ENCODE assay signal across 13 cellular contexts in the genomic region with DNA sequence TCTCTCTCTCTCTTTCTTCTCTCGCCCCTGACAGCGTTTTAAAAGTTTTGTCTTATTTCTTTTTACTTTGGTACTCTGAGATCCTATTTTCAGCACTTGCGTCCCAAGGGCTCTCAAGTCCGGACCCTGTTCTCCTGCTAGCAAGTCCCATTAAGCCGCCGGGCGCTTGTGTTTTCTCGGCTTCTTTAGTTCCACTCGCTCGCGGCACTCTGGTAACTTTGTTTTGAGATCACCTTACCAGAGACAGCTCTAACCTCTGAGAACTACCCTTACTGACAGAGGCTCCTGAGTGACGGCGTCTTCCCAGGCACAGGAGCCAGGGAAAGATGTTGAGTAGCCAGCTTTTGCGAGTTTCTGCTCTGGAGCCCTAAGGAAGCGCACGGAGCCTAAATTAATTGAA. TPM values are rescaled to one million over a fixed set of nuclear protein-coding genes. Genes with fewer than 3 reads are reported as not detected.
DNase-seq lines count a peak whose midpoint lies in the region; ATAC-seq and TF ChIP-seq lines count a peak whose summit lies in the region.
"Had no signal": no experiment of that assay in that cellular context is flagged by ENCODE, and none has a peak within 500 bp of the region (broad histone marks: within the 10 kb centered on the region; RNA-seq: fewer than 3 reads in every experiment).

No MANE protein-coding gene starts in this region.

- peak overlapping the region; percentile 94 for H2AFZ ChIP-seq in osteoblast (ENCODE audit: low read length)
- no peak overlapping the region for H2AFZ ChIP-seq in PC-3 (ENCODE audit: low read length)

- TF ChIP-seq CTCF in osteoblast (IDR thresholded peaks at IDR 0.05; ENCODE audit: extremely low read depth, low read depth, low read length) = no peak
- no peak for TF ChIP-seq CTCF in PC-3 (conservative IDR thresholded peaks at IDR 0.05; ENCODE audit: low read depth, low read length)

- H3K27me3 ChIP-seq in adipocyte (replicated peaks; ENCODE audit: control insufficient read depth, insufficient read depth, low read length) = peaks cover 54% of the 10 kb centered on the region
- peaks cover 33% of the 10 kb centered on the region for H3K27me3 ChIP-seq in osteoblast (ENCODE audit: insufficient read depth, low read length)
- H3K27me3 ChIP-seq in PC-3 (ENCODE audit: low read length) = peaks cover 67% of the 10 kb centered on the region
- H3K27me3 ChIP-seq: uterus had no signal

- peak overlapping the region; percentile 74 for H3K4me3 ChIP-seq in adipocyte (ENCODE audit: low read length)
- peak overlapping the region; percentile 70 for H3K4me3 ChIP-seq in osteoblast (ENCODE audit: insufficient read depth, low read length)
- no peak overlapping the region for H3K4me3 ChIP-seq in PC-3 (ENCODE audit: low read length)
- H3K4me3 ChIP-seq: uterus had no signal

- H4K20me1 ChIP-seq in osteoblast (ENCODE audit: insufficient read depth, low read length) (no peaks in the 10 kb centered on the region), PC-3 (ENCODE audit: low read length) (no peaks in the 10 kb centered on the region)

- H3K9ac ChIP-seq in adipocyte (ENCODE audit: low read length) = no peak overlapping the region
- H3K9ac ChIP-seq in PC-3 (ENCODE audit: low read length) = no peak overlapping the region

- H3K4me1 Mint-ChIP-seq in activated CD4-positive, alpha-beta T cell treated with anti-CD3 and anti-CD28 coated beads for 36 hours = no peaks in the 10 kb centered on the region
- H3K4me1 Mint-ChIP-seq: activated CD4-positive, alpha-beta T cell treated with anti-CD3 and anti-CD28 coated beads, Interleukin-2, amount 10 ng/mL, durations not matched to agents 7 days and 5 days had no signal

- no TSS peak for BruUV-seq in PC-3 (replicated peaks; lab: Mats Ljungman, UMichigan)

- ATAC-seq in PC-3 = no peak
- ATAC-seq in activated CD4-positive, alpha-beta T cell treated with anti-CD3 and anti-CD28 coated beads for 36 hours = no peak

- H3K27ac ChIP-seq in osteoblast (ENCODE audit: low read depth, low read length) (no peak overlapping the region), PC-3 (ENCODE audit: low read length) (no peak overlapping the region)
- H3K27ac ChIP-seq: uterus had no signal

- H3K36me3 ChIP-seq in adipocyte (ENCODE audit: control insufficient read depth, insufficient read depth, low read length, severe bottlenecking) = no peaks in the 10 kb centered on the region
- no peaks in the 10 kb centered on the region for H3K36me3 ChIP-seq in osteoblast (ENCODE audit: insufficient read depth, low read length)
- no peaks in the 10 kb centered on the region for H3K36me3 ChIP-seq in PC-3 (ENCODE audit: low read depth, low read length)
- H3K36me3 ChIP-seq: uterus had no signal

- POLR2A ChIA-PET in PC-3 (lab: Charles Lee; ENCODE audit: unreplicated experiment) = no interaction called here
- POLR2A ChIA-PET in activated CD4-positive, alpha-beta T cell treated with anti-CD3 and anti-CD28 coated beads for 36 hours (lab: Charles Lee) = no interaction called here

- H3K79me2 ChIP-seq in osteoblast (ENCODE audit: insufficient read depth, low read length) (no peaks in the 10 kb centered on the region), PC-3 (ENCODE audit: low read length) (no peaks in the 10 kb centered on the region)

- H3K27ac Mint-ChIP-seq in activated CD4-positive, alpha-beta T cell treated with anti-CD3 and anti-CD28 coated beads for 36 hours = no peak overlapping the region
- H3K27ac Mint-ChIP-seq: activated CD4-positive, alpha-beta T cell treated with anti-CD3 and anti-CD28 coated beads, Interleukin-2, amount 10 ng/mL, durations not matched to agents 7 days and 5 days had no signal

- H3K4me3 Mint-ChIP-seq in activated CD4-positive, alpha-beta T cell treated with anti-CD3 and anti-CD28 coated beads for 36 hours = no peak overlapping the region
- H3K4me3 Mint-ChIP-seq: activated CD4-positive, alpha-beta T cell treated with anti-CD3 and anti-CD28 coated beads, Interleukin-2, amount 10 ng/mL, durations not matched to agents 7 days and 5 days had no signal

- H3K36me3 Mint-ChIP-seq in activated CD4-positive, alpha-beta T cell treated with anti-CD3 and anti-CD28 coated beads for 36 hours (ENCODE audit: low read depth) = no peaks in the 10 kb centered on the region

- H3K9me3 Mint-ChIP-seq in activated CD4-positive, alpha-beta T cell treated with anti-CD3 and anti-CD28 coated beads for 36 hours (ENCODE audit: low read depth) = no peaks in the 10 kb centered on the region
- H3K9me3 Mint-ChIP-seq: activated CD4-positive, alpha-beta T cell treated with anti-CD3 and anti-CD28 coated beads, Interleukin-2, amount 10 ng/mL, durations not matched to agents 7 days and 5 days had no signal

- no peaks in the 10 kb centered on the region for H3K9me3 ChIP-seq in adipocyte (ENCODE audit: control insufficient read depth, low read length)
- H3K9me3 ChIP-seq in osteoblast (ENCODE audit: low read depth, low read length) = no peaks in the 10 kb centered on the region
- H3K9me3 ChIP-seq in PC-3 (ENCODE audit: low read length) = no peaks in the 10 kb centered on the region
- H3K9me3 ChIP-seq: uterus had no signal

- H3K4me1 ChIP-seq in adipocyte (ENCODE audit: control insufficient read depth, insufficient read depth, low read length) = peaks cover 4% of the 10 kb centered on the region
- H3K4me1 ChIP-seq in osteoblast (ENCODE audit: insufficient read depth, low read length) = peaks cover 3% of the 10 kb centered on the region
- H3K4me1 ChIP-seq in PC-3 (ENCODE audit: insufficient read depth, low read length) = no peaks in the 10 kb centered on the region
- H3K4me1 ChIP-seq: uterus had no signal

- H3K27me3 Mint-ChIP-seq in activated CD4-positive, alpha-beta T cell treated with anti-CD3 and anti-CD28 coated beads for 36 hours = peaks cover 31% of the 10 kb centered on the region

- intact Hi-C loops in PC-3 (cut with micrococcal nuclease) = no loop called here
- intact Hi-C loops in activated CD4-positive, alpha-beta T cell treated with anti-CD3 and anti-CD28 coated beads for 36 hours (cut with DNase I, micrococcal nuclease) = no loop called here

- no peaks in the 10 kb centered on the region for H3F3A ChIP-seq in PC-3 (ENCODE audit: low read length, unreplicated experiment)

- DNase-seq in EH (ENCODE audit: low read depth) = peak; percentile 7
- no peak for DNase-seq in adipocyte (ENCODE audit: low read depth)
- peak; percentile 20 for DNase-seq in hepatic stellate cell (ENCODE audit: low spot score)
- DNase-seq in osteoblast (ENCODE audit: insufficient read length, low spot score, missing footprints) = no peak
- no peak for DNase-seq in EL
- DNase-seq in SW480 (ENCODE audit: low spot score) = no peak
- DNase-seq in PC-3 = no peak
- DNase-seq in activated CD4-positive, alpha-beta T cell treated with anti-CD3 and anti-CD28 coated beads for 36 hours = no peak
- DNase-seq: activated CD4-positive, alpha-beta T cell treated with anti-CD3 and anti-CD28 coated beads, Interleukin-2, amount 10 ng/mL, durations not matched to agents 7 days and 5 days; cortex of kidney; uterus had no signal

- no peaks in the 10 kb centered on the region for H3K9me2 ChIP-seq in PC-3 (replicated peaks; ENCODE audit: low read length)

- H3K4me2 ChIP-seq in osteoblast (ENCODE audit: insufficient read depth, low read length) (peak overlapping the region; percentile 92), PC-3 (ENCODE audit: low read length) (no peak overlapping the region)

- CTCF ChIA-PET in PC-3 (lab: Charles Lee) = no interaction called here
- CTCF ChIA-PET in activated CD4-positive, alpha-beta T cell treated with anti-CD3 and anti-CD28 coated beads for 36 hours (lab: Charles Lee) = no interaction called here

RNA-seq across cellular contexts. Expression of a gene that starts 2.7 kb away (rescaled TPM):
- not detected in 2 replicates for total RNA-seq in osteoblast
- total RNA-seq in PC-3 (2014; rRNA removed) = not detected in 2 replicates
- total RNA-seq in activated CD4-positive, alpha-beta T cell treated with anti-CD3 and anti-CD28 coated beads for 36 hours = not detected
- total RNA-seq: activated CD4-positive, alpha-beta T cell treated with anti-CD3 and anti-CD28 coated beads, Interleukin-2, amount 10 ng/mL, durations not matched to agents 7 days and 5 days; G401; mucosa of gallbladder; uterus had no signal

RNA-seq across cellular contexts. Expression of a gene that starts 6.6 kb away (rescaled TPM):
- total RNA-seq in osteoblast (not detected in 2 replicates), PC-3 (2014; rRNA removed) (not detected in 2 replicates)
- total RNA-seq in activated CD4-positive, alpha-beta T cell treated with anti-CD3 and anti-CD28 coated beads for 36 hours = not detected
- total RNA-seq: activated CD4-positive, alpha-beta T cell treated with anti-CD3 and anti-CD28 coated beads, Interleukin-2, amount 10 ng/mL, durations not matched to agents 7 days and 5 days; G401; mucosa of gallbladder; uterus had no signal

Comparison
In these comparisons a context has a peak if more than half of its experiments do, and no peak if none do; other contexts are left out.
1. DNase-seq: peak in EH (single experiment) and hepatic stellate cell (single experiment); none in adipocyte (single experiment), osteoblast (single experiment), EL (single experiment), SW480 (single experiment), PC-3 (single experiment) and activated CD4-positive, alpha-beta T cell treated with anti-CD3 and anti-CD28 coated beads for 36 hours (single experiment).